Comparison of ENCODE assay signal across 1 cellular context in the genomic region with DNA sequence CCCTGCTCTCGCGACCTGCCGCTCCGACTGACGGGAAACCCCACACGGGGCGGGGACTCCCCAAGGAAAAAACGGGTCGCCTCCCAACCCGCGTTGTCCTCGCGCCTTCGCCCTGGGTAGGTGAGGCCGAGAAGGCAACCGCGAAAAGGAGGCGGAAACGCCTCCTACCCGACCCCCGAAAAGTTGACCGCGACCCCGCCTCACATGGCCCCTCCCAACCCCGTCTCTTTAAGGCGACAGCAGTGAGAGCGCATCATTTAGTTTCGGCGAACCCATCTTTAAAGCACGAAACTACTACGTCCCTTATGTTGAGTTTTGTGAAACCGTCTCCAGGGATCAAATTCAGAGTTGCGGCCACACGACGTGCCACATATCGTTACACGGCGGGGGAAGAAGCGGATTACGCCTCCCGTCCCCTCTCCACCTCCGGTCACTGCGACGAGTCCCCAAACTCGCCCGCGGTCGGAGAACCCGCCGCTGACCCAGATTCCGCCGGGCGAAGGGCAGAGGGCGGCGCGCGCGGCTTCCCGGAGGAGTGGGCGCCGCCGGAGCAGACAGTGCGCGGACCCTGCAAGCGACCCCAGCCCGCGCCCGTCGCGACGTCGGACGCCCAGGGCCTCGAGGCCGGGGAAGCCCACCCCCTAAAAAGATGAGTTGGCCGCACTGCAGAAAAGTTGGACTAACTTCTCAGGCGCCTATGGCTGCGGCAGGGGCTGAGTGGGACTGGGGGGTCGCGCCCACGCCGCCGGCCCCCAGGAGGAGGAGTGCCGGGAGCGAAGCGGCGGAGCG.
A peak's percentile ranks its signal among the peaks of the same experiment; 100 is the strongest.
TF ChIP-seq lines count a peak whose summit lies in the region.

No MANE protein-coding gene starts in this region.

TF ChIP-seq in K562, 482 proteins besides CTCF, POLR2A, EP300 and RAD21 (continued from another document and continues in another):
- no peak for TF ChIP-seq ZNF121 (CRISPR knock-in tag; conservative IDR thresholded peaks at IDR 0.05)
- no peak for TF ChIP-seq HOXB6 (CRISPR knock-in tag; IDR thresholded peaks at IDR 0.05; ENCODE audit: borderline replicate concordance)
- TF ChIP-seq KDM2B (CRISPR knock-in tag; IDR thresholded peaks at IDR 0.05): no peak
- TF ChIP-seq ARNT (IDR thresholded peaks at IDR 0.05): no peak
- TF ChIP-seq CBX2 (IDR thresholded peaks at IDR 0.05; ENCODE audit: insufficient read depth, low read length, poor library complexity, severe bottlenecking): no peak
- no peak for TF ChIP-seq RFX1 (IDR thresholded peaks at IDR 0.05)
- TF ChIP-seq HDAC1 (IDR thresholded peaks at IDR 0.05): peak in 1 of 2 experiments; percentile 77; a peak in 2 of 4 replicates
- TF ChIP-seq SREBF1 (IDR thresholded peaks at IDR 0.05; ENCODE audit: borderline replicate concordance, low read depth, low read length): no peak
- no peak for TF ChIP-seq KLF13 (tag; IDR thresholded peaks at IDR 0.05; ENCODE audit: borderline replicate concordance, low read depth)
- peak; percentile 40 for TF ChIP-seq SMAD1 (IDR thresholded peaks at IDR 0.05; ENCODE audit: low read depth, low read length, partially characterized antibody)
- TF ChIP-seq CREM (IDR thresholded peaks at IDR 0.05; ENCODE audit: low read depth): peak; percentile 84
- TF ChIP-seq MAFK (IDR thresholded peaks at IDR 0.05; ENCODE audit: low read length): no peak
- no peak; the same call in 1 of the 2 replicates for TF ChIP-seq NFIC (IDR thresholded peaks at IDR 0.05)
- TF ChIP-seq, protein P1, sequence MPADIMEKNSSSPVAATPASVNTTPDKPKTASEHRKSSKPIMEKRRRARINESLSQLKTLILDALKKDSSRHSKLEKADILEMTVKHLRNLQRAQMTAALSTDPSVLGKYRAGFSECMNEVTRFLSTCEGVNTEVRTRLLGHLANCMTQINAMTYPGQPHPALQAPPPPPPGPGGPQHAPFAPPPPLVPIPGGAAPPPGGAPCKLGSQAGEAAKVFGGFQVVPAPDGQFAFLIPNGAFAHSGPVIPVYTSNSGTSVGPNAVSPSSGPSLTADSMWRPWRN (IDR thresholded peaks at IDR 0.05; ENCODE audit: low read depth): 0 out of 2 replicates have a peak, but pooled peaks have one; percentile 26
- TF ChIP-seq, protein P2, sequence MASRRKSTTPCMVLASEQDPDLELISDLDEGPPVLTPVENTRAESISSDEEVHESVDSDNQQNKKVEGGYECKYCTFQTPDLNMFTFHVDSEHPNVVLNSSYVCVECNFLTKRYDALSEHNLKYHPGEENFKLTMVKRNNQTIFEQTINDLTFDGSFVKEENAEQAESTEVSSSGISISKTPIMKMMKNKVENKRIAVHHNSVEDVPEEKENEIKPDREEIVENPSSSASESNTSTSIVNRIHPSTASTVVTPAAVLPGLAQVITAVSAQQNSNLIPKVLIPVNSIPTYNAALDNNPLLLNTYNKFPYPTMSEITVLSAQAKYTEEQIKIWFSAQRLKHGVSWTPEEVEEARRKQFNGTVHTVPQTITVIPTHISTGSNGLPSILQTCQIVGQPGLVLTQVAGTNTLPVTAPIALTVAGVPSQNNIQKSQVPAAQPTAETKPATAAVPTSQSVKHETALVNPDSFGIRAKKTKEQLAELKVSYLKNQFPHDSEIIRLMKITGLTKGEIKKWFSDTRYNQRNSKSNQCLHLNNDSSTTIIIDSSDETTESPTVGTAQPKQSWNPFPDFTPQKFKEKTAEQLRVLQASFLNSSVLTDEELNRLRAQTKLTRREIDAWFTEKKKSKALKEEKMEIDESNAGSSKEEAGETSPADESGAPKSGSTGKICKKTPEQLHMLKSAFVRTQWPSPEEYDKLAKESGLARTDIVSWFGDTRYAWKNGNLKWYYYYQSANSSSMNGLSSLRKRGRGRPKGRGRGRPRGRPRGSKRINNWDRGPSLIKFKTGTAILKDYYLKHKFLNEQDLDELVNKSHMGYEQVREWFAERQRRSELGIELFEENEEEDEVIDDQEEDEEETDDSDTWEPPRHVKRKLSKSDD (conservative IDR thresholded peaks at IDR 0.05; ENCODE audit: low read length): no peak
- TF ChIP-seq, protein P3, sequence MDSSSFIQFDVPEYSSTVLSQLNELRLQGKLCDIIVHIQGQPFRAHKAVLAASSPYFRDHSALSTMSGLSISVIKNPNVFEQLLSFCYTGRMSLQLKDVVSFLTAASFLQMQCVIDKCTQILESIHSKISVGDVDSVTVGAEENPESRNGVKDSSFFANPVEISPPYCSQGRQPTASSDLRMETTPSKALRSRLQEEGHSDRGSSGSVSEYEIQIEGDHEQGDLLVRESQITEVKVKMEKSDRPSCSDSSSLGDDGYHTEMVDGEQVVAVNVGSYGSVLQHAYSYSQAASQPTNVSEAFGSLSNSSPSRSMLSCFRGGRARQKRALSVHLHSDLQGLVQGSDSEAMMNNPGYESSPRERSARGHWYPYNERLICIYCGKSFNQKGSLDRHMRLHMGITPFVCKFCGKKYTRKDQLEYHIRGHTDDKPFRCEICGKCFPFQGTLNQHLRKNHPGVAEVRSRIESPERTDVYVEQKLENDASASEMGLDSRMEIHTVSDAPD (CRISPR knock-in tag; IDR thresholded peaks at IDR 0.05): no peak
- TF ChIP-seq GATAD2B (IDR thresholded peaks at IDR 0.05; ENCODE audit: borderline replicate concordance): no peak
- peak; percentile 60 for TF ChIP-seq KDM5B (IDR thresholded peaks at IDR 0.05; ENCODE audit: insufficient replicate concordance, low read depth, low read length)
- TF ChIP-seq EP400 (IDR thresholded peaks at IDR 0.05): no peak; the same call in none of the 2 replicates
- TF ChIP-seq ZBTB1 (CRISPR knock-in tag; IDR thresholded peaks at IDR 0.05; ENCODE audit: borderline replicate concordance, low read depth): peak; percentile 21; the same call in 1 of the 2 replicates
- TF ChIP-seq LARP7 (IDR thresholded peaks at IDR 0.05): no peak
- TF ChIP-seq NBN (IDR thresholded peaks at IDR 0.05; ENCODE audit: low read depth): peak; percentile 65; the same call in 1 of the 2 replicates
- TF ChIP-seq NCOR1 (IDR thresholded peaks at IDR 0.05): no peak
- TF ChIP-seq TBL1XR1 (IDR thresholded peaks at IDR 0.05; ENCODE audit: low read length in 2 of 2): no peak
- TF ChIP-seq FIP1L1 (IDR thresholded peaks at IDR 0.05; ENCODE audit: low read depth, low read length, poor library complexity, severe bottlenecking): peak; percentile 90
- 0 out of 2 replicates have a peak, but pooled peaks have one; percentile 65 for TF ChIP-seq ZNF224 (CRISPR knock-in tag; IDR thresholded peaks at IDR 0.05)
- TF ChIP-seq ZNF778 (CRISPR knock-in tag; IDR thresholded peaks at IDR 0.05): no peak
- TF ChIP-seq CCNT2 (IDR thresholded peaks at IDR 0.05; ENCODE audit: borderline replicate concordance, extremely low read depth, insufficient read length, low read depth, low read length): peak; percentile 35
- no peak for TF ChIP-seq ZNF174 (CRISPR knock-in tag; IDR thresholded peaks at IDR 0.05)
- TF ChIP-seq NR2C1 (IDR thresholded peaks at IDR 0.05): no peak
- no peak for TF ChIP-seq NR2C1 (tag; IDR thresholded peaks at IDR 0.05)
- peak; percentile 49 for TF ChIP-seq BRD9 (IDR thresholded peaks at IDR 0.05; ENCODE audit: low read depth, partially characterized antibody)
- peak; percentile 26; the same call in 1 of the 2 replicates for TF ChIP-seq ESRRA (IDR thresholded peaks at IDR 0.05; ENCODE audit: borderline replicate concordance, low read depth)
- no peak for TF ChIP-seq TFAM (CRISPR knock-in tag; conservative IDR thresholded peaks at IDR 0.05)
- no peak for TF ChIP-seq POLR3G (IDR thresholded peaks at IDR 0.05; ENCODE audit: extremely low read depth, insufficient read length, insufficient replicate concordance)
- TF ChIP-seq TOE1 (IDR thresholded peaks at IDR 0.05; ENCODE audit: borderline replicate concordance): peak; percentile 23; the same call in 1 of the 2 replicates
- TF ChIP-seq TOE1 (CRISPR knock-in tag; IDR thresholded peaks at IDR 0.05; ENCODE audit: borderline replicate concordance, low read depth): no peak
- no peak for TF ChIP-seq CBX8 (IDR thresholded peaks at IDR 0.05; ENCODE audit: borderline replicate concordance, extremely low read depth, low read depth, low read length, poor library complexity, severe bottlenecking)
- TF ChIP-seq HSF4 (CRISPR knock-in tag; IDR thresholded peaks at IDR 0.05; ENCODE audit: borderline replicate concordance): no peak
- TF ChIP-seq ZNF140 (CRISPR knock-in tag; IDR thresholded peaks at IDR 0.05): no peak
- TF ChIP-seq, protein P4, sequence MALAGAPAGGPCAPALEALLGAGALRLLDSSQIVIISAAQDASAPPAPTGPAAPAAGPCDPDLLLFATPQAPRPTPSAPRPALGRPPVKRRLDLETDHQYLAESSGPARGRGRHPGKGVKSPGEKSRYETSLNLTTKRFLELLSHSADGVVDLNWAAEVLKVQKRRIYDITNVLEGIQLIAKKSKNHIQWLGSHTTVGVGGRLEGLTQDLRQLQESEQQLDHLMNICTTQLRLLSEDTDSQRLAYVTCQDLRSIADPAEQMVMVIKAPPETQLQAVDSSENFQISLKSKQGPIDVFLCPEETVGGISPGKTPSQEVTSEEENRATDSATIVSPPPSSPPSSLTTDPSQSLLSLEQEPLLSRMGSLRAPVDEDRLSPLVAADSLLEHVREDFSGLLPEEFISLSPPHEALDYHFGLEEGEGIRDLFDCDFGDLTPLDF (CRISPR knock-in tag; IDR thresholded peaks at IDR 0.05): peak; percentile 77; the same call in 1 of the 2 replicates
- no peak for TF ChIP-seq ZNF764 (CRISPR knock-in tag; IDR thresholded peaks at IDR 0.05; ENCODE audit: low read depth)
- TF ChIP-seq, protein P5, sequence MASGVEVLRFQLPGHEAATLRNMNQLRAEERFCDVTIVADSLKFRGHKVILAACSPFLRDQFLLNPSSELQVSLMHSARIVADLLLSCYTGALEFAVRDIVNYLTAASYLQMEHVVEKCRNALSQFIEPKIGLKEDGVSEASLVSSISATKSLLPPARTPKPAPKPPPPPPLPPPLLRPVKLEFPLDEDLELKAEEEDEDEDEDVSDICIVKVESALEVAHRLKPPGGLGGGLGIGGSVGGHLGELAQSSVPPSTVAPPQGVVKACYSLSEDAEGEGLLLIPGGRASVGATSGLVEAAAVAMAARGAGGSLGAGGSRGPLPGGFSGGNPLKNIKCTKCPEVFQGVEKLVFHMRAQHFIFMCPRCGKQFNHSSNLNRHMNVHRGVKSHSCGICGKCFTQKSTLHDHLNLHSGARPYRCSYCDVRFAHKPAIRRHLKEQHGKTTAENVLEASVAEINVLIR (CRISPR knock-in tag; IDR thresholded peaks at IDR 0.05): no peak
- TF ChIP-seq, protein P6, sequence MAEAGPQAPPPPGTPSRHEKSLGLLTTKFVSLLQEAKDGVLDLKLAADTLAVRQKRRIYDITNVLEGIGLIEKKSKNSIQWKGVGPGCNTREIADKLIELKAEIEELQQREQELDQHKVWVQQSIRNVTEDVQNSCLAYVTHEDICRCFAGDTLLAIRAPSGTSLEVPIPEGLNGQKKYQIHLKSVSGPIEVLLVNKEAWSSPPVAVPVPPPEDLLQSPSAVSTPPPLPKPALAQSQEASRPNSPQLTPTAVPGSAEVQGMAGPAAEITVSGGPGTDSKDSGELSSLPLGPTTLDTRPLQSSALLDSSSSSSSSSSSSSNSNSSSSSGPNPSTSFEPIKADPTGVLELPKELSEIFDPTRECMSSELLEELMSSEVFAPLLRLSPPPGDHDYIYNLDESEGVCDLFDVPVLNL (CRISPR knock-in tag; IDR thresholded peaks at IDR 0.05; ENCODE audit: low read depth): no peak
- no peak for TF ChIP-seq ELF4 (CRISPR knock-in tag; IDR thresholded peaks at IDR 0.05)
- TF ChIP-seq PML (IDR thresholded peaks at IDR 0.05; ENCODE audit: low read length): 0 out of 2 replicates have a peak, but pooled peaks have one; percentile 15
- TF ChIP-seq BHLHE40 (IDR thresholded peaks at IDR 0.05; ENCODE audit: low read length): 0 out of 2 replicates have a peak, but pooled peaks have one; percentile 8
- no peak for TF ChIP-seq FOXK1 (CRISPR knock-in tag; IDR thresholded peaks at IDR 0.05; ENCODE audit: borderline replicate concordance)
- TF ChIP-seq, protein P7, sequence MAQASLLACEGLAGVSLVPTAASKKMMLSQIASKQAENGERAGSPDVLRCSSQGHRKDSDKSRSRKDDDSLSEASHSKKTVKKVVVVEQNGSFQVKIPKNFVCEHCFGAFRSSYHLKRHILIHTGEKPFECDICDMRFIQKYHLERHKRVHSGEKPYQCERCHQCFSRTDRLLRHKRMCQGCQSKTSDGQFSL (CRISPR knock-in tag; IDR thresholded peaks at IDR 0.05): no peak
- TF ChIP-seq, protein P7 (tag; IDR thresholded peaks at IDR 0.05): no peak
- TF ChIP-seq NCOA4 (IDR thresholded peaks at IDR 0.05; ENCODE audit: partially characterized antibody): no peak
- TF ChIP-seq MTA2 (IDR thresholded peaks at IDR 0.05; ENCODE audit: low read depth): no peak
- TF ChIP-seq, protein P8, sequence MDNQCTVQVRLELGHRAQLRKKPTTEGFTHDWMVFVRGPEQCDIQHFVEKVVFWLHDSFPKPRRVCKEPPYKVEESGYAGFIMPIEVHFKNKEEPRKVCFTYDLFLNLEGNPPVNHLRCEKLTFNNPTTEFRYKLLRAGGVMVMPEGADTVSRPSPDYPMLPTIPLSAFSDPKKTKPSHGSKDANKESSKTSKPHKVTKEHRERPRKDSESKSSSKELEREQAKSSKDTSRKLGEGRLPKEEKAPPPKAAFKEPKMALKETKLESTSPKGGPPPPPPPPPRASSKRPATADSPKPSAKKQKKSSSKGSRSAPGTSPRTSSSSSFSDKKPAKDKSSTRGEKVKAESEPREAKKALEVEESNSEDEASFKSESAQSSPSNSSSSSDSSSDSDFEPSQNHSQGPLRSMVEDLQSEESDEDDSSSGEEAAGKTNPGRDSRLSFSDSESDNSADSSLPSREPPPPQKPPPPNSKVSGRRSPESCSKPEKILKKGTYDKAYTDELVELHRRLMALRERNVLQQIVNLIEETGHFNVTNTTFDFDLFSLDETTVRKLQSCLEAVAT (IDR thresholded peaks at IDR 0.05): peak in 1 of 2 experiments; percentile 83; a peak in 1 of 4 replicates
- peak; percentile 50; the same call in 1 of the 2 replicates for TF ChIP-seq CTBP1 (IDR thresholded peaks at IDR 0.05; ENCODE audit: borderline replicate concordance)
- no peak for TF ChIP-seq EHMT2 (IDR thresholded peaks at IDR 0.05)
- TF ChIP-seq ETV1 (tag; conservative IDR thresholded peaks at IDR 0.05; ENCODE audit: low read depth): no peak
- TF ChIP-seq, protein P9, sequence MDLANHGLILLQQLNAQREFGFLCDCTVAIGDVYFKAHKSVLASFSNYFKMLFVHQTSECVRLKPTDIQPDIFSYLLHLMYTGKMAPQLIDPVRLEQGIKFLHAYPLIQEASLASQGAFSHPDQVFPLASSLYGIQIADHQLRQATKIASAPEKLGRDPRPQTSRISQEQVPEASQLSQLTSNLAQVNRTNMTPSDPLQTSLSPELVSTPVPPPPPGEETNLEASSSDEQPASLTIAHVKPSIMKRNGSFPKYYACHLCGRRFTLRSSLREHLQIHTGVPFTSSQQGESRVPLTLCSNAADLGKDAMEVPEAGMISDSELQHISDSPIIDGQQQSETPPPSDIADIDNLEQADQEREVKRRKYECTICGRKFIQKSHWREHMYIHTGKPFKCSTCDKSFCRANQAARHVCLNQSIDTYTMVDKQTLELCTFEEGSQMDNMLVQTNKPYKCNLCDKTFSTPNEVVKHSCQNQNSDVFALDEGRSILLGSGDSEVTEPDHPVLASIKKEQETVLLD (IDR thresholded peaks at IDR 0.05): no peak
- TF ChIP-seq, protein P10, sequence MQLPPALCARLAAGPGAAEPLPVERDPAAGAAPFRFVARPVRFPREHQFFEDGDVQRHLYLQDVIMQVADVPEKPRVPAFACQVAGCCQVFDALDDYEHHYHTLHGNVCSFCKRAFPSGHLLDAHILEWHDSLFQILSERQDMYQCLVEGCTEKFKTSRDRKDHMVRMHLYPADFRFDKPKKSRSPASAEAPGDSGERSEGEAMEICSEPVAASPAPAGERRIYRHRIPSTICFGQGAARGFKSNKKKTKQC (CRISPR knock-in tag; IDR thresholded peaks at IDR 0.05): no peak
